Comparison of ENCODE assay signal across 22 cellular contexts in genomic region chr9:81037889-81038288, GRCh38.
DNase-seq lines count a peak whose midpoint lies in the region; ATAC-seq, FAIRE-seq and TF ChIP-seq lines count a peak whose summit lies in the region.
"Had no signal": no experiment of that assay in that cellular context is flagged by ENCODE, and none has a peak within 500 bp of the region (broad histone marks: within the 10 kb centered on the region; RNA-seq: fewer than 3 reads in every experiment).

No MANE protein-coding gene starts in this region.

- POLR2A ChIA-PET in activated CD4-positive, alpha-beta T cell treated with anti-CD3 and anti-CD28 coated beads, Interleukin-2, amount 10 ng/mL, durations not matched to agents 7 days and 5 days (lab: Charles Lee): no interaction called here

- H3K27me3 Mint-ChIP-seq in activated CD4-positive, alpha-beta T cell treated with anti-CD3 and anti-CD28 coated beads, Interleukin-2, amount 10 ng/mL, durations not matched to agents 7 days and 5 days: no peaks in the 10 kb centered on the region
- H3K27me3 Mint-ChIP-seq: CD4-positive, alpha-beta T cell; CD8-positive, alpha-beta memory T cell had no signal

- no peak for ATAC-seq in HG02759 (IDR thresholded peaks at IDR 0.05; ENCODE audit: unreplicated experiment)
- ATAC-seq: A549, HCT116 had no signal

- H3K4me3 Mint-ChIP-seq in activated CD4-positive, alpha-beta T cell treated with anti-CD3 and anti-CD28 coated beads, Interleukin-2, amount 10 ng/mL, durations not matched to agents 7 days and 5 days: no peak overlapping the region
- H3K4me3 Mint-ChIP-seq: CD14-positive monocyte; CD4-positive, alpha-beta T cell; CD8-positive, alpha-beta memory T cell; H9 had no signal

- peak; percentile 94 for FAIRE-seq in H54 (lab: Jason Lieb, UNC)
- FAIRE-seq: GM12892, GM19239, H1 had no signal

- TF ChIP-seq POLR2A in H54 (IDR thresholded peaks at IDR 0.05; ENCODE audit: low read depth, low read length): no peak

- CTCF ChIA-PET in activated CD4-positive, alpha-beta T cell treated with anti-CD3 and anti-CD28 coated beads, Interleukin-2, amount 10 ng/mL, durations not matched to agents 7 days and 5 days (lab: Charles Lee): no interaction called here

- H3K27ac Mint-ChIP-seq in activated CD4-positive, alpha-beta T cell treated with anti-CD3 and anti-CD28 coated beads, Interleukin-2, amount 10 ng/mL, durations not matched to agents 7 days and 5 days: no peak overlapping the region
- H3K27ac Mint-ChIP-seq: CD14-positive monocyte; CD4-positive, alpha-beta T cell; CD8-positive, alpha-beta memory T cell; H9 had no signal

- H3K4me1 Mint-ChIP-seq in activated CD4-positive, alpha-beta T cell treated with anti-CD3 and anti-CD28 coated beads, Interleukin-2, amount 10 ng/mL, durations not matched to agents 7 days and 5 days: no peaks in the 10 kb centered on the region
- H3K4me1 Mint-ChIP-seq: CD14-positive monocyte; CD8-positive, alpha-beta memory T cell; H9 had no signal

- no peak for DNase-seq in H54 (ENCODE audit: insufficient read length, low spot score)
- peak; percentile 82 for DNase-seq in SK-N-DZ (ENCODE audit: low spot score)
- DNase-seq in amniotic epithelial cell (ENCODE audit: low read depth): peak; percentile 35
- no peak for DNase-seq in GF-D8 (lab: John Stamatoyannopoulos, UW)
- DNase-seq in activated CD4-positive, alpha-beta T cell treated with anti-CD3 and anti-CD28 coated beads, Interleukin-2, amount 10 ng/mL, durations not matched to agents 7 days and 5 days: no peak
- DNase-seq: 8988T; ACHN; AML-193; BE2C; CD4-positive, alpha-beta T cell; CD8-positive, alpha-beta memory T cell; DMS53; DMS79 treated with DMSO at 0.1 percent for 48 hours; GM23248; H9 had no signal

- H3K9me3 Mint-ChIP-seq in activated CD4-positive, alpha-beta T cell treated with anti-CD3 and anti-CD28 coated beads, Interleukin-2, amount 10 ng/mL, durations not matched to agents 7 days and 5 days: no peaks in the 10 kb centered on the region
- H3K9me3 Mint-ChIP-seq: CD4-positive, alpha-beta T cell; H9 had no signal

- no peaks in the 10 kb centered on the region for H3K36me3 Mint-ChIP-seq in activated CD4-positive, alpha-beta T cell treated with anti-CD3 and anti-CD28 coated beads, Interleukin-2, amount 10 ng/mL, durations not matched to agents 7 days and 5 days (ENCODE audit: low read depth)
- H3K36me3 Mint-ChIP-seq: CD14-positive monocyte; CD8-positive, alpha-beta memory T cell had no signal

Comparison
In these comparisons a context has a peak if more than half of its experiments do, and no peak if none do; other contexts are left out.
1. DNase-seq: peak in SK-N-DZ (single experiment) and amniotic epithelial cell (single experiment); none in H54 (single experiment), GF-D8 (single experiment) and activated CD4-positive, alpha-beta T cell treated with anti-CD3 and anti-CD28 coated beads, Interleukin-2, amount 10 ng/mL, durations not matched to agents 7 days and 5 days (single experiment).